ENCODE assay signal across 9 cellular contexts in the genomic region with DNA sequence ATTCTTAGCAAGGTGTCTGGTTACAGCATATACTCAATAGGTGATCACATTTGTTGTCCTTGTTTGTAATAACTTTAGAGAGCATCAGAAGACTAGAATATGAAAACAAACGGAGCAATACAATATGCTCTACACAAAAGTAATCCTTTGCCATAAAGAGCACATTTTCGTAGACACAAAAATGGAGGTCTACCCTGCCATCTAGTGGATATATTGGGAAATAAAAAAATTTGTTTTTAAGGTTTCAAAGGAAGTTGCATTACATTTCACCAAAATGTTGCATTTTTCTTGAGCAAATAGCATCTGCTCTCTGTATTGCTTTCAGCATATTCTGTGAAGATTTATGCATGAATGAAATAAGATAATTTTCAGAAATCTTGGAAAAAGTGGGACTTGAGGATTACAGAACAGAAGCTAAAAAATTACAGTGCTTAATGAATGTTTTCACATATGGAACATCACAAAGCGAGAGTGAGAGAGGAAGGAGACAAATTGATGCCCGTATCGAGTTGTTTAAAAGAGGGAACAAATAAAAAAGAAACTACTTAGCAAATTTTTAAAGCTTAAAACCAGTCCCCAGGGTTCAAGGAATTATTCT.
DNase-seq lines count a peak whose midpoint lies in the region; ATAC-seq, FAIRE-seq and TF ChIP-seq lines count a peak whose summit lies in the region.
"Had no signal": no experiment of that assay in that cellular context is flagged by ENCODE, and none has a peak within 500 bp of the region (broad histone marks: within the 10 kb centered on the region; RNA-seq: fewer than 3 reads in every experiment).

No MANE protein-coding gene starts in this region.

- WGBS in adrenal gland, 4 donors, result 11 to 19% (median 15%) methylated on average over 5 of the region's 5 CpGs
- WGBS in aorta, 2 donors, result 20 to 26% methylated on average over 5 of the region's 5 CpGs

- no peak overlapping the region for H3K9ac ChIP-seq in KMS-11

- TF ChIP-seq CTCF in GM12865 (IDR thresholded peaks at IDR 0.05; ENCODE audit: insufficient read depth, low read depth, low read length, missing control alignments) (peak; percentile 36), KMS-11 (conservative IDR thresholded peaks at IDR 0.05; ENCODE audit: low read depth, low read length) (peak; percentile 76), adrenal gland (IDR thresholded peaks at IDR 0.05) (peak; percentile 39 to 69 (median 60))

- no peak overlapping the region for H2AFZ ChIP-seq in ACC112 (ENCODE audit: low read length, unreplicated experiment)
- H2AFZ ChIP-seq in KMS-11 (ENCODE audit: low read depth), result no peak overlapping the region

- no peak for TF ChIP-seq POLR2A in adrenal gland (IDR thresholded peaks at IDR 0.05)

- H3K9me3 ChIP-seq in adrenal gland (replicated peaks in 1 of 3) (no peaks in the 10 kb centered on the region), aorta (ENCODE audit: control insufficient read depth, low read length) (no peaks in the 10 kb centered on the region)
- H3K9me3 ChIP-seq: HAP-1 had no signal

- intact Hi-C loops in adrenal gland (cut with DNase I) (no loop called here), aorta (cut with DNase I) (loop anchor here in 1 of 2 donors (10.0 kb wide), 1 partner anchor 558 kb away; no protein-coding TSS in a partner anchor)

- H3K4me3 ChIP-seq in ACC112 (ENCODE audit: low read depth, low read length) (peak overlapping the region; percentile 33), GM12865 (ENCODE audit: low read depth, low read length) (no peak overlapping the region), KMS-11 (IDR thresholded peaks at IDR 0.05; ENCODE audit: insufficient read depth, low read depth, low read length) (no peak overlapping the region), adrenal gland (no peak overlapping the region), aorta (ENCODE audit: low read length in 2 of 2) (no peak overlapping the region)
- H3K4me3 ChIP-seq: HAP-1 had no signal

- FAIRE-seq in islet of Langerhans (lab: Jason Lieb, UNC), result peak; percentile 93

- H3K4me1 ChIP-seq in ACC112 (ENCODE audit: control insufficient read depth, insufficient read depth, low read length, unreplicated experiment) (no peaks in the 10 kb centered on the region), KMS-11 (ENCODE audit: low read depth, poor library complexity, severe bottlenecking) (no peaks in the 10 kb centered on the region), adrenal gland (replicated peaks in 1 of 2) (peaks cover 0 to 4% of the 10 kb centered on the region in 2 donors), aorta (ENCODE audit: control insufficient read depth in 1 of 2, insufficient read depth in 2 of 2, low read length in 2 of 2) (no peaks in the 10 kb centered on the region)

- H4K20me1 ChIP-seq in KMS-11 (ENCODE audit: insufficient read depth), result no peaks in the 10 kb centered on the region

- H3K4me2 ChIP-seq in KMS-11, result no peak overlapping the region

- DNase-seq in GM12865 (ENCODE audit: low read depth), result peak; percentile 23
- no peak for DNase-seq in adrenal gland
- DNase-seq in aorta, result no peak
- no peak for DNase-seq in activated naive CD4-positive, alpha-beta T cell (lab: John Stamatoyannopoulos, UW)

- no peaks in the 10 kb centered on the region for H3K27me3 ChIP-seq in ACC112 (ENCODE audit: insufficient read depth, low read length)
- no peaks in the 10 kb centered on the region for H3K27me3 ChIP-seq in KMS-11 (ENCODE audit: insufficient read depth, low read depth)
- no peaks in the 10 kb centered on the region for H3K27me3 ChIP-seq in adrenal gland
- no peaks in the 10 kb centered on the region for H3K27me3 ChIP-seq in aorta (ENCODE audit: control insufficient read depth in 1 of 2, insufficient read depth in 2 of 2, low read length in 1 of 2)

- H3K27ac ChIP-seq in ACC112 (ENCODE audit: low read depth, low read length), result no peak overlapping the region
- H3K27ac ChIP-seq in KMS-11, result no peak overlapping the region
- no peak overlapping the region for H3K27ac ChIP-seq in adrenal gland
- H3K27ac ChIP-seq in aorta (ENCODE audit: low read depth in 1 of 2, low read length in 2 of 2), result no peak overlapping the region

- ATAC-seq in aorta (ENCODE audit: low FRiP score) (peak; percentile 64), HG03520 (IDR thresholded peaks at IDR 0.05; ENCODE audit: unreplicated experiment) (no peak)

- H3K36me3 ChIP-seq in ACC112 (ENCODE audit: insufficient read depth, low read length), result no peaks in the 10 kb centered on the region
- H3K36me3 ChIP-seq in KMS-11 (ENCODE audit: insufficient read depth), result no peaks in the 10 kb centered on the region
- H3K36me3 ChIP-seq in adrenal gland (replicated peaks in 1 of 2), result no peaks in the 10 kb centered on the region
- H3K36me3 ChIP-seq in aorta (ENCODE audit: control insufficient read depth in 1 of 2, insufficient read depth in 2 of 2, low read length in 1 of 2), result no peaks in the 10 kb centered on the region
- H3K36me3 ChIP-seq: HAP-1 had no signal

- no peaks in the 10 kb centered on the region for H3K79me2 ChIP-seq in ACC112 (ENCODE audit: control insufficient read depth, insufficient read depth, low read length, unreplicated experiment)
- no peaks in the 10 kb centered on the region for H3K79me2 ChIP-seq in KMS-11 (ENCODE audit: insufficient read depth, low read depth)
